Comparison of ENCODE assay signal across 23 cellular contexts in the genomic region with DNA sequence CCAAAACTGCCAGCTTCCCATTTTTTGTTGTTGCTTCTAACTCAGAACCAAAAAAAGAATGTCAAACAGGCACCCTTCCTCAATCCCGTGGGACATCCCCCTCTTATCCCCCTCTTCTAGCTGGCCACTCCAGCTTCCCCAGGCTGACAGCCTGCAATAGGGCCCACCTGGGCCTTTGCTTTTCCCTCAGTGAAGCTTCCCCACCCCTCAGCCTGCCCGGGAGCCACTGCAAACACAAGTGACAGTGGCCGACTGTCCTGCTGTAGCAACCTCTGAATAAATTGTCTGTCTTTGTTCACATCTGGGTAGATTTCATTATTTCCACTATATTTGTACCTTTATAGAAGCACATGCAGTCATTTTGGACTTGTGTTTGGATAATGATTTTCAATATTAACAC.
"Had no signal": no experiment of that assay in that cellular context is flagged by ENCODE, and none has a peak within 500 bp of the region (broad histone marks: within the 10 kb centered on the region; RNA-seq: fewer than 3 reads in every experiment).

No MANE protein-coding gene starts in this region.

- H3K4me3 ChIP-seq: cardiac muscle cell, SK-N-MC had no signal

- H3K4me1 Mint-ChIP-seq: activated CD4-positive, alpha-beta T cell treated with anti-CD3 and anti-CD28 coated beads for 36 hours; activated naive CD8-positive, alpha-beta T cell treated with anti-CD3 and anti-CD28 coated beads, Interleukin-2, amount 50 U/mL, for 24 hours had no signal

- H3K27ac Mint-ChIP-seq: activated CD4-positive, alpha-beta T cell treated with anti-CD3 and anti-CD28 coated beads for 36 hours; activated CD8-positive, alpha-beta T cell treated with anti-CD3 and anti-CD28 coated beads for 36 hours; activated naive CD4-positive, alpha-beta T cell treated with anti-CD3 and anti-CD28 coated beads, Interleukin-2, amount 50 U/mL, for 72 hours; activated naive CD8-positive, alpha-beta T cell treated with anti-CD3 and anti-CD28 coated beads, Interleukin-2, amount 50 U/mL, for 24 hours had no signal

- H3K36me3 ChIP-seq: brain microvascular endothelial cell, cardiac muscle cell, WERI-Rb-1 had no signal

- H3K27me3 Mint-ChIP-seq: activated CD4-positive, alpha-beta T cell treated with anti-CD3 and anti-CD28 coated beads for 36 hours; activated CD8-positive, alpha-beta T cell treated with anti-CD3 and anti-CD28 coated beads for 36 hours had no signal

- H3K9ac ChIP-seq: KMS-11 had no signal

- H3K27me3 ChIP-seq: brain microvascular endothelial cell, cardiac muscle cell had no signal

- H3K9me3 Mint-ChIP-seq: activated CD8-positive, alpha-beta T cell treated with anti-CD3 and anti-CD28 coated beads for 36 hours; activated naive CD4-positive, alpha-beta T cell treated with anti-CD3 and anti-CD28 coated beads, Interleukin-2, amount 50 U/mL, for 72 hours; activated naive CD8-positive, alpha-beta T cell treated with anti-CD3 and anti-CD28 coated beads, Interleukin-2, amount 50 U/mL, for 24 hours had no signal

- H3K36me3 Mint-ChIP-seq: activated naive CD4-positive, alpha-beta T cell treated with anti-CD3 and anti-CD28 coated beads, Interleukin-2, amount 50 U/mL, for 72 hours had no signal

- H3K4me2 ChIP-seq: KMS-11 had no signal

- ATAC-seq: activated CD4-positive, alpha-beta T cell treated with anti-CD3 and anti-CD28 coated beads for 36 hours; activated CD8-positive, alpha-beta T cell treated with anti-CD3 and anti-CD28 coated beads for 36 hours; activated naive CD4-positive, alpha-beta T cell treated with anti-CD3 and anti-CD28 coated beads, Interleukin-2, amount 50 U/mL, for 72 hours; activated naive CD8-positive, alpha-beta T cell treated with anti-CD3 and anti-CD28 coated beads, Interleukin-2, amount 50 U/mL, for 24 hours had no signal

- H3K27ac ChIP-seq: brain microvascular endothelial cell, cardiac muscle cell, KMS-11, SK-N-MC, WERI-Rb-1 had no signal

- H3K4me3 Mint-ChIP-seq: activated CD4-positive, alpha-beta T cell treated with anti-CD3 and anti-CD28 coated beads for 36 hours; activated CD8-positive, alpha-beta T cell treated with anti-CD3 and anti-CD28 coated beads for 36 hours; activated naive CD8-positive, alpha-beta T cell treated with anti-CD3 and anti-CD28 coated beads, Interleukin-2, amount 50 U/mL, for 24 hours had no signal

- DNase-seq: activated CD4-positive, alpha-beta T cell treated with anti-CD3 and anti-CD28 coated beads for 36 hours; activated CD8-positive, alpha-beta memory T cell treated with anti-CD3 and anti-CD28 coated beads, Interleukin-2, amount 50 U/mL, for 48 hours; activated CD8-positive, alpha-beta T cell treated with anti-CD3 and anti-CD28 coated beads for 36 hours; activated effector memory CD4-positive, alpha-beta T cell treated with anti-CD3 and anti-CD28 coated beads, Interleukin-2, amount 50 U/mL, for 16 hours; activated naive CD4-positive, alpha-beta T cell treated with Interleukin-2 at 50 U/mL for 16 hours; activated naive CD8-positive, alpha-beta T cell treated with anti-CD3 and anti-CD28 coated beads, Interleukin-2, amount 50 U/mL, for 24 hours; activated T-cell treated with anti-CD3 and anti-CD28 coated beads, Interleukin-2, amount 50 U/mL, for 1 hour; NCI-H1092 treated with DMSO at 0.1 percent for 48 hours; NCI-H1417 treated with DMSO at 0.1 percent for 48 hours; NCI-H1694; NCI-H345; NCI-H510A; NCI-H526 treated with DMSO at 0.1 percent for 48 hours; NK-92 treated with Interleukin-12 subunit alpha and Interleukin-12 subunit beta, amount 100 ng/mL, for 24 hours; OCI-M1; RPMI8226; T-helper 1 cell; WERI-Rb-1 had no signal
